ENCODE assay signal across 11 cellular contexts in the genomic region with DNA sequence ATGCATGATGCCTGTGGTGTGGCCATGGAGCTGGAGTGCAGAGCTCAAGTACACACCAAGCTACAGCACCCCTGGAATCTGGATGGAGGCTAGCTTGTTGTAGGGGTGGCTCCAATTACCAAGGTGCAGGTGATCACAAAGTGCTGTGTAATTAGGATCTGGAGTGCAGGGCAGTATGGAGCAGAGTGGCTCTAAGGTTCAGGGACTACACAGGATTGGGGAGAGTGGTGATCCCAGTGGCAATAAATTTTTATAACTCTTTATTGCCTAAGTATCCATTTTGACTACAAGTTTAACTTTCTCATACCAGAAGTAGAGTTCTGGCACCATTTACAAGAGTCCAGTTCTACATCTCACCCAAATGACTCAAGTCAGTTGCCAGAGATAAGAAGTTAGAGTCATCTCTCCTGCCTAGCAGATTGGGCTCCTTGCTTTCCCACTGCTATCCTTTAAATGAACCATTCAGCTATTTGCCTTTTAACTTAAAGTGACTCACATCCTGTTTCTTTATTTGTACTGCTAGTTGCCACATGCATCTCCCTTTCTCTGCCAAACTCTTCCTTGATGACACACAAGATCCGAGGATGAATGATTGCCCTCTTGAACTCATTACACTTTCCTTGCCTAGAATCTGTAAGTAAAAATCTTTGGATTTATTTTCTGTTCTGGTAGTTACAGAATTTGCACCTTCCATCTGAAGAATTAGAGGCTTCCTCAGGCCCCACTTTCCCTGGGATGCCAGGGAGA.
A peak's percentile ranks its signal among the peaks of the same experiment; 100 is the strongest.
DNase-seq lines count a peak whose midpoint lies in the region; ATAC-seq and TF ChIP-seq lines count a peak whose summit lies in the region.
"Had no signal": no experiment of that assay in that cellular context is flagged by ENCODE, and none has a peak within 500 bp of the region (broad histone marks: within the 10 kb centered on the region; RNA-seq: fewer than 3 reads in every experiment).

No MANE protein-coding gene starts in this region.

- H3K79me2 ChIP-seq in fibroblast of lung (ENCODE audit: control insufficient read depth, insufficient read depth, low read length), result no peaks in the 10 kb centered on the region

- no peak overlapping the region for H2AFZ ChIP-seq in fibroblast of lung (ENCODE audit: low read length)

- H3K4me3 ChIP-seq in HFF-Myc (replicated peaks; ENCODE audit: low read depth, low read length) (no peak overlapping the region), fibroblast of lung (replicated peaks in 1 of 4; ENCODE audit: control extremely low read depth in 1 of 4, insufficient read depth in 1 of 4, low read depth in 3 of 4, low read length in 4 of 4) (no peak overlapping the region), skeletal muscle satellite cell (ENCODE audit: low read length) (no peak overlapping the region)
- H3K4me3 ChIP-seq: gastroesophageal sphincter, pancreas had no signal

- no peak for ATAC-seq in GM18868 (IDR thresholded peaks at IDR 0.05; ENCODE audit: unreplicated experiment)

- no peaks in the 10 kb centered on the region for H4K20me1 ChIP-seq in fibroblast of lung (ENCODE audit: control insufficient read depth, extremely low read depth, insufficient read depth, low read length)

- no peak for TF ChIP-seq CTCF in HFF-Myc (IDR thresholded peaks at IDR 0.05; ENCODE audit: low read depth, low read length, missing control alignments)
- TF ChIP-seq CTCF in fibroblast of lung (conservative IDR thresholded peaks at IDR 0.05 in 1 of 2, IDR thresholded peaks at IDR 0.05 in 1 of 2; ENCODE audit: low read depth in 1 of 2, low read length in 2 of 2), result no peak

- H3K36me3 ChIP-seq in fibroblast of lung (ENCODE audit: control insufficient read depth, insufficient read depth, low read length) (no peaks in the 10 kb centered on the region), skeletal muscle satellite cell (ENCODE audit: insufficient read depth, low read length) (no peaks in the 10 kb centered on the region)
- H3K36me3 ChIP-seq: gastroesophageal sphincter, pancreas had no signal

- no peaks in the 10 kb centered on the region for H3K27me3 ChIP-seq in fibroblast of lung (ENCODE audit: control insufficient read depth, insufficient read depth, low read length)
- H3K27me3 ChIP-seq in skeletal muscle satellite cell (ENCODE audit: control insufficient read depth, insufficient read depth, low read length), result no peaks in the 10 kb centered on the region
- H3K27me3 ChIP-seq: gastroesophageal sphincter, pancreas had no signal

- H3K4me2 ChIP-seq in fibroblast of lung (ENCODE audit: extremely low read depth, insufficient read depth, low read length) (peak overlapping the region; percentile 28), skeletal muscle satellite cell (ENCODE audit: low read length) (peak overlapping the region; percentile 59)

- H3K4me1 ChIP-seq in fibroblast of lung (ENCODE audit: control insufficient read depth, extremely low read depth, insufficient read depth, low read length), result peaks cover 12% of the 10 kb centered on the region
- peaks cover 17% of the 10 kb centered on the region for H3K4me1 ChIP-seq in skeletal muscle satellite cell (ENCODE audit: control insufficient read depth, insufficient read depth, low read length)
- H3K4me1 ChIP-seq: gastroesophageal sphincter, pancreas had no signal

- H3K9me3 ChIP-seq in fibroblast of lung (ENCODE audit: control insufficient read depth, insufficient read depth, low read depth, low read length) (no peaks in the 10 kb centered on the region), skeletal muscle satellite cell (replicated peaks; ENCODE audit: low read length) (no peaks in the 10 kb centered on the region)
- H3K9me3 ChIP-seq: gastroesophageal sphincter, pancreas had no signal

- H3K9ac ChIP-seq in fibroblast of lung (ENCODE audit: insufficient read depth, low read length) (no peak overlapping the region), skeletal muscle satellite cell (ENCODE audit: low read depth, low read length) (peak overlapping the region; percentile 4)

- DNase-seq in HFF-Myc (ENCODE audit: extremely low read depth, low read depth), result peak; percentile 90
- peak; percentile 98 for DNase-seq in SIG-M5 treated with dmso at 0.1 percent for 504 hours (lab: John Stamatoyannopoulos, UW; ENCODE audit: unreplicated experiment)
- peak; percentile 97 to 98 for DNase-seq in fibroblast of lung (ENCODE audit: low read depth in 2 of 2)
- DNase-seq in NCI-H187 treated with DMSO at 0.1 percent for 48 hours (lab: John Stamatoyannopoulos, UW), result no peak
- DNase-seq in GOT3 (lab: John Stamatoyannopoulos, UW), result no peak
- DNase-seq in NCI-H526 (lab: John Stamatoyannopoulos, UW), result no peak
- DNase-seq: activated gamma-delta T cell treated with Interleukin-2 at 50 U/mL for 16 hours, pancreas had no signal

- peak overlapping the region; percentile 68 for H3K27ac ChIP-seq in fibroblast of lung (ENCODE audit: insufficient read depth, low read length)
- H3K27ac ChIP-seq: gastroesophageal sphincter, pancreas had no signal

Comparison
In these comparisons a context has a peak if more than half of its experiments do, and no peak if none do; other contexts are left out.
1. DNase-seq: peak in HFF-Myc (single experiment), SIG-M5 treated with dmso at 0.1 percent for 504 hours (single experiment) and fibroblast of lung (2 of 2); none in NCI-H187 treated with DMSO at 0.1 percent for 48 hours (single experiment), GOT3 (single experiment) and NCI-H526 (0 of 2).